Comparison of ENCODE assay signal across 10 cellular contexts in the genomic region with DNA sequence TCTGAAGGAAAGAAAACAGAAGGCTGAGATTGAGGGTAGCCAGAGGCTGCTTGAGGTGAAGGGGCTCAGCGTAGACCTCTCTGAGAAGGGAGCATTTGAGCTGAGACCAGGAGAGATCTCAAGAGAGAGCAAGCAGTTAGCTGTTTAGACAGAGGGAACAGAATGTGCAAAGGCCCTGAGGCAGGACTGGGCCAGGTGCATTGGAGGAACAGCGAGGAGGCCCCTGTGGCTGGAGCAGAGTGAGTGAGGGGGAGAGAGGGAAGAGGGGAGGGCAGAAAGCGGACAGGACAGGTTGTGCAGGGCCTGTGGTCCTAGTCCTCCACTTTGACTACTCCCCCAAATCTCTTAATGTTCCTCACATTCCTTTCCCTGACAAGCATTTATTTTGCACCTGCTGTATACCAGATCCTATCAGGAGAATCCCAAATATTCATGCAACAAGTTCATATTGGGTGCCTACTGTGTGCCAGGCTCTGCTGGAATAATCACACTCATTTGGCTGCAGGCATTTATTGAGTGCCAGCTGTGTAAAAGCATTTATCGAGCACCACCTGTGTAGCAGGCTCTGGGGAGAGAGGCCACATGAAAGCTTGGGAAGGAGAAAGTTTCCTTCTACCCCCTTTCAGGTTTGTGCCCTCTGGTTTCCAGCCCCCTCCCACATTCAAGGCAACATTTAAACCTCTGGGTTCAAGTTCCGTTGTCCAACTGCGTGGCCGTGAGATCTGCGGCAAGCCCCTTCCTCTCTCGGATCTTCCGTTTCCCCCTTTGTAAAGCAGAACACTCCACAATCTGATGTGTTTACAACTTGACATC. TPM values are rescaled to one million over a fixed set of nuclear protein-coding genes. Genes with fewer than 3 reads are reported as not detected.
DNase-seq lines count a peak whose midpoint lies in the region; ATAC-seq, FAIRE-seq and TF ChIP-seq lines count a peak whose summit lies in the region.
"Had no signal": no experiment of that assay in that cellular context is flagged by ENCODE, and none has a peak within 500 bp of the region (broad histone marks: within the 10 kb centered on the region; RNA-seq: fewer than 3 reads in every experiment).

No MANE protein-coding gene starts in this region.

- no peaks in the 10 kb centered on the region for H3K9me2 ChIP-seq in GM23248 (ENCODE audit: insufficient read depth)

- peak overlapping the region; percentile 36 for H3K4me2 ChIP-seq in GM23248 (ENCODE audit: unreplicated experiment)

- FAIRE-seq in bronchial epithelial cell (lab: Jason Lieb, UNC), result peak; percentile 89

- TF ChIP-seq POLR2A in right lobe of liver (IDR thresholded peaks at IDR 0.05), result no peak

- intact Hi-C loops in right lobe of liver (cut with DNase I), result loop anchor here in 1 of 2 donors (5.0 kb wide), 1 partner anchor 36 kb away; a partner anchor contains a TSS

- H4K20me1 ChIP-seq in GM23248 (ENCODE audit: insufficient read depth), result no peaks in the 10 kb centered on the region

- H3K9ac ChIP-seq in GM23248 (peak overlapping the region; percentile 98), stomach smooth muscle (ENCODE audit: low read length in 2 of 2) (peak overlapping the region; percentile 64 to 99)

- in situ Hi-C loops in GM23248 (cut with MboI), result no loop called here

- H3K4me1 ChIP-seq in GM23248 (ENCODE audit: insufficient read depth) (peaks cover 26% of the 10 kb centered on the region), right lobe of liver (peaks cover 0 to 95% (median 35%) of the 10 kb centered on the region in 4 donors), stomach smooth muscle (ENCODE audit: control insufficient read depth, insufficient read depth, low read length) (peaks cover 74% of the 10 kb centered on the region)

- H3K4me3 ChIP-seq in GM23248 (peak overlapping the region; percentile 65), bronchial epithelial cell (ENCODE audit: low read depth, low read length) (no peak overlapping the region), right lobe of liver (peak overlapping the region; percentile 21 to 54 (median 47)), stomach smooth muscle (ENCODE audit: low read length in 2 of 2) (peak overlapping the region; percentile 29 to 65)

- H3K79me2 ChIP-seq in GM23248 (ENCODE audit: insufficient read depth), result peaks cover 89% of the 10 kb centered on the region

- H2AFZ ChIP-seq in GM23248, result no peak overlapping the region

- DNase-seq in GM23248, result no peak
- no peak for DNase-seq in bronchial epithelial cell (ENCODE audit: low read depth)
- DNase-seq in right lobe of liver, result no peak
- DNase-seq in activated CD8-positive, alpha-beta memory T cell treated with anti-CD3 and anti-CD28 coated beads, Interleukin-2, amount 50 U/mL, for 4 hours, result no peak
- DNase-seq in activated CD4-positive, alpha-beta T cell treated with anti-CD3 and anti-CD28 coated beads, Interleukin-2, amount 50 U/mL, for 4 hours, result no peak
- no peak for DNase-seq in NCI-H2171 treated with DMSO at 0.1 percent for 48 hours (lab: John Stamatoyannopoulos, UW)
- no peak for DNase-seq in stimulated activated CD4-positive, alpha-beta T cell treated with anti-CD3 and anti-CD28 coated beads, Interleukin-2, amount 100 ng/mL, for 24 hours
- DNase-seq: NCI-H526, retina had no signal

- H3K36me3 ChIP-seq in GM23248 (ENCODE audit: low read depth), result no peaks in the 10 kb centered on the region
- H3K36me3 ChIP-seq in bronchial epithelial cell (ENCODE audit: control insufficient read depth, insufficient read depth, low read length), result peaks cover 5% of the 10 kb centered on the region
- no peaks in the 10 kb centered on the region for H3K36me3 ChIP-seq in right lobe of liver
- H3K36me3 ChIP-seq in stomach smooth muscle (ENCODE audit: control insufficient read depth in 2 of 2, insufficient read depth in 2 of 2, low read length in 2 of 2), result peaks cover 0 to 2% of the 10 kb centered on the region in 2 donors

- no peaks in the 10 kb centered on the region for H3K9me3 ChIP-seq in GM23248 (ENCODE audit: low read depth)
- H3K9me3 ChIP-seq in right lobe of liver, result no peaks in the 10 kb centered on the region
- no peaks in the 10 kb centered on the region for H3K9me3 ChIP-seq in stomach smooth muscle (ENCODE audit: control insufficient read depth in 2 of 2, low read length in 2 of 2)

- ATAC-seq in right lobe of liver, result no peak

- WGBS in GM23248 (ENCODE audit: low coverage in 1 of 2, low lambda C conversion rate in 2 of 2, missing lambda C conversion rate in 2 of 2), 2 experiments, result 91% methylated on average over 10 of the region's 10 CpGs
- WGBS in right lobe of liver (ENCODE audit: insufficient coverage, low coverage, low lambda C conversion rate, missing lambda C conversion rate), result 57% methylated on average over 3 of the region's 10 CpGs

- peaks cover 6% of the 10 kb centered on the region for H3F3A ChIP-seq in GM23248 (ENCODE audit: insufficient read depth)

- TF ChIP-seq CTCF in bronchial epithelial cell (IDR thresholded peaks at IDR 0.05; ENCODE audit: insufficient read depth, low read length, severe bottlenecking) (no peak), right lobe of liver (IDR thresholded peaks at IDR 0.05) (no peak)

- H3K27me3 ChIP-seq in GM23248 (replicated peaks; ENCODE audit: insufficient read depth) (no peaks in the 10 kb centered on the region), bronchial epithelial cell (ENCODE audit: control insufficient read depth, insufficient read depth, low read length) (no peaks in the 10 kb centered on the region), right lobe of liver (no peaks in the 10 kb centered on the region), stomach smooth muscle (ENCODE audit: control insufficient read depth in 1 of 2, insufficient read depth in 2 of 2, low read length in 2 of 2) (no peaks in the 10 kb centered on the region)

- H3K27ac ChIP-seq in GM23248 (peak overlapping the region; percentile 97), right lobe of liver (peak overlapping the region; percentile 99 to 100 (median 99)), stomach smooth muscle (ENCODE audit: low read length) (peak overlapping the region; percentile 99)

RNA-seq across cellular contexts. Expression of a gene that starts 36.5 kb away (rescaled TPM):
- 50.4 and 51.9 TPM in 2 replicates for total RNA-seq in GM23248 (2014; rRNA removed; shearing (Covaris generic))
- 106 and 108 TPM in 2 replicates for polyA plus RNA-seq in GM23248 (2016; fragmentation: Nextera tagmentation; extraction: Ambion mirVana)
- 17.6 and 22.0 TPM in 2 replicates for total RNA-seq in bronchial epithelial cell
- 100 to 1,000 TPM in 4 of 6 experiments, 10 to 100 TPM in 2; 94.6 to 168 (median 120) TPM for total RNA-seq in right lobe of liver
